Comparison of ENCODE assay signal across 8 cellular contexts in the genomic region with DNA sequence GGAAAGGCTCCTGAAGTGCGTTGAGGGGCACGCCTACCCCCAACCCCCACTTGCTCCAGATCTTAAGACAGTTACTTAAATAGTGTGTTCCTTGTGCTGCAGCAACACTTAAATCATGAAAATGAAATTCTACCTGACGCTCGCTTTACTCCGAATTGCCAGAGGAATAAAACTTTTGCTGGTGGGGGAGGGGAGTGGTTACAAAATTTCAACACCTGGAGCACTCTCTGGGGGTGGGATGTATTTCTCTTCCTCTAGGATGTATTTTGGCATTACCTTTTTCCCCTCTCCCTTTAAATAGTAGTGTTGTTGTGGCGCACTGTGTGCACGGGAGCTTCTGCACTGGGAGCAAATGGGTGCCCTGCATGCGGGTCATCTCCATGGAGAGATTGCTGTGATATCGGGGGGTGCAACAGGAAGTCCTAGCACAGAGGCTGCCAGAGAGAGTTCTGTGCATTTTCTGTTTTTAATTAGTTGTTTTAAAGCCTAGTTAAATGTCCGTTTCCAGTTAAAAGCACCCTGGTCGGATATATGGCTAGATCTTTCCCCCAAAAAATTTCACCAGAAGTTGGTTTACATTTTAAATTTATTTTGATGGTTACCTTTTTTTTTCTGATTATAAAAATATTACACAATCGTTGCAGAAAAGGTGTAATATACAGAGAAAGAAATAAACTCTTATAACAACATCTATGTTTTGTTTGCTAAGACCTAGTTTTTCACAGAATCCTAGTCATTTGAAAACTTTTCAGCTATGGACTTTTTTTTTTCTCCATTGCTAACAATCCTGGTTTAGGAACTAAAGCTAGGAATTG.
A peak's percentile ranks its signal among the peaks of the same experiment; 100 is the strongest.
DNase-seq lines count a peak whose midpoint lies in the region; ATAC-seq, FAIRE-seq and TF ChIP-seq lines count a peak whose summit lies in the region.

No MANE protein-coding gene starts in this region.

- no peak overlapping the region for H4K5ac ChIP-seq in H1 (ENCODE audit: insufficient read length, low read depth, low read length)

- peaks cover 10 to 55% of the 10 kb centered on the region in 2 experiments for H3K79me2 ChIP-seq in H1 (ENCODE audit: control insufficient read depth in 1 of 2, insufficient read depth in 2 of 2, low read length in 2 of 2)

- H2BK120ac ChIP-seq in H1 (replicated peaks; ENCODE audit: low read depth, low read length) = no peak overlapping the region

- H3K4me3 Mint-ChIP-seq in neural crest cell = peak overlapping the region; percentile 97

- peak overlapping the region in 3 of 4 experiments; percentile 6 to 84 (median 48); a peak in 2 of 7 replicates for H3K9ac ChIP-seq in H1 (replicated peaks in 1 of 4; ENCODE audit: extremely low read depth in 1 of 4, low read depth in 3 of 4, low read length in 3 of 4)

- no peak for TF ChIP-seq RAD21 in H1 (IDR thresholded peaks at IDR 0.05 in 1 of 2, conservative IDR thresholded peaks at IDR 0.05 in 1 of 2; ENCODE audit: low read depth in 2 of 2, low read length in 2 of 2)

- FAIRE-seq in H1 (lab: Jason Lieb, UNC) = no peak

- peaks cover 66% of the 10 kb centered on the region for H3K4me1 Mint-ChIP-seq in neural crest cell

- no peak overlapping the region for H3K23ac ChIP-seq in H1 (ENCODE audit: insufficient read length)

- no peak overlapping the region for H2BK15ac ChIP-seq in H1 (ENCODE audit: low read length)

- peaks cover 4% of the 10 kb centered on the region; the same call in 1 of the 2 replicates for H3K79me1 ChIP-seq in H1 (ENCODE audit: low read depth, low read length)

- ATAC-seq in GM18907 (IDR thresholded peaks at IDR 0.05; ENCODE audit: unreplicated experiment) (no peak), HG02610 (IDR thresholded peaks at IDR 0.05; ENCODE audit: unreplicated experiment) (no peak), HG02840 (IDR thresholded peaks at IDR 0.05; ENCODE audit: low FRiP score, unreplicated experiment) (no peak)

- H3K9me3 Mint-ChIP-seq in neural crest cell = no peaks in the 10 kb centered on the region

- TF ChIP-seq EP300 in H1 (IDR thresholded peaks at IDR 0.05; ENCODE audit: borderline replicate concordance in 1 of 2, low read depth in 2 of 2, low read length in 2 of 2) = no peak

- no peak overlapping the region for H3K18ac ChIP-seq in H1 (ENCODE audit: extremely low read depth, low read length)

- H3K27me3 ChIP-seq in H1 (replicated peaks in 1 of 4; ENCODE audit: control insufficient read depth in 3 of 4, extremely low read depth in 1 of 4, insufficient read depth in 3 of 4, low read length in 3 of 4) = no peaks in the 10 kb centered on the region; a peak in 1 of 7 replicates

- peak overlapping the region; percentile 58 to 79 (median 72) for H3K4me3 ChIP-seq in H1 (ENCODE audit: extremely low read depth in 1 of 4, insufficient read depth in 2 of 4, low read depth in 3 of 4, low read length in 4 of 4)

- TF ChIP-seq CTCF in H1 (IDR thresholded peaks at IDR 0.05; ENCODE audit: control extremely low read depth in 1 of 3, insufficient read depth in 1 of 3, low read depth in 1 of 3, low read length in 3 of 3) (no peak), neural crest cell (conservative IDR thresholded peaks at IDR 0.05) (no peak)

- peak overlapping the region; percentile 1 for H3K4ac ChIP-seq in H1 (replicated peaks; ENCODE audit: insufficient read length, low read depth, low read length)

- DNase-seq in DMS79 treated with DMSO at 0.1 percent for 48 hours (lab: John Stamatoyannopoulos, UW) (peak; percentile 22), NCI-H146 treated with DMSO at 0.1 percent for 48 hours (lab: John Stamatoyannopoulos, UW; ENCODE audit: unreplicated experiment) (peak; percentile 38), H1 (ENCODE audit: low read depth in 1 of 2, low spot score in 2 of 2) (no peak), neural crest cell (ENCODE audit: low read depth, low spot score) (no peak), ecto neural progenitor cell (ENCODE audit: low spot score) (no peak)

- no peak overlapping the region for H2BK20ac ChIP-seq in H1 (ENCODE audit: low read length)

- no peak overlapping the region for H2AK5ac ChIP-seq in H1 (ENCODE audit: low read depth, low read length)

- H3K36me3 Mint-ChIP-seq in neural crest cell (ENCODE audit: low read depth) = no peaks in the 10 kb centered on the region

- H4K8ac ChIP-seq in H1 (ENCODE audit: extremely low read depth, insufficient read depth, low read length) = no peak overlapping the region

- peak overlapping the region; percentile 73 to 74 for H3K4me2 ChIP-seq in H1 (ENCODE audit: insufficient read depth in 1 of 2, low read depth in 2 of 2, low read length in 2 of 2)

- H3K27me3 Mint-ChIP-seq in neural crest cell (ENCODE audit: low read depth) = no peaks in the 10 kb centered on the region

- CTCF ChIA-PET in H1 (lab: Charles Lee; ENCODE audit: partially characterized antibody) = no interaction called here

- H4K20me1 ChIP-seq in H1 (replicated peaks in 1 of 2; ENCODE audit: control insufficient read depth in 1 of 2, insufficient read depth in 2 of 2, low read length in 2 of 2) = peaks cover 0 to 12% of the 10 kb centered on the region in 2 experiments

- no peaks in the 10 kb centered on the region for H3K9me3 ChIP-seq in H1 (ENCODE audit: insufficient read depth in 2 of 2, low read depth in 1 of 2, low read length in 1 of 2)

- 0 out of 2 replicates have a peak overlapping the region, but pooled peaks have one; percentile 3 for H2BK5ac ChIP-seq in H1 (ENCODE audit: low read depth, low read length)

- no peaks in the 10 kb centered on the region for H3K36me3 ChIP-seq in H1 (ENCODE audit: control insufficient read depth in 2 of 4, insufficient read depth in 4 of 4, low read length in 3 of 4)

- no peak overlapping the region for H3K14ac ChIP-seq in H1 (ENCODE audit: insufficient read length)

- H2AFZ ChIP-seq in H1 (ENCODE audit: low read length) = no peak overlapping the region

- whole genome bisulfite sequencing in H1 (ENCODE audit: extremely low coverage in 1 of 2, insufficient coverage in 1 of 2, insufficient read length in 1 of 2, insufficient replicate concordance in 2 of 2, low coverage in 1 of 2, low lambda C conversion rate in 2 of 2, missing lambda C conversion rate in 1 of 2), 2 experiments = 8% methylated on average over 12 of the region's 12 CpGs; no CpG with 5 or more reads in 1 of the 2 experiments

- peaks cover 2 to 19% (median 8%) of the 10 kb centered on the region in 4 experiments; a peak in 5 of 7 replicates for H3K4me1 ChIP-seq in H1 (replicated peaks in 1 of 4; ENCODE audit: control insufficient read depth in 3 of 4, insufficient read depth in 4 of 4, low read length in 3 of 4)

- peaks cover 2% of the 10 kb centered on the region; the same call in 1 of the 2 replicates for H3K23me2 ChIP-seq in H1 (ENCODE audit: low read depth, low read length)

- no peak for TF ChIP-seq POLR2A in H1 (IDR thresholded peaks at IDR 0.05; ENCODE audit: control extremely low read depth in 1 of 2, low read depth in 2 of 2, low read length in 2 of 2)

- H3K56ac ChIP-seq in H1 (replicated peaks; ENCODE audit: insufficient read length, low read depth, low read length) = peak overlapping the region; percentile 3

- H2BK12ac ChIP-seq in H1 (ENCODE audit: low read depth, low read length) = no peak overlapping the region

- H3K27ac Mint-ChIP-seq in neural crest cell (ENCODE audit: unreplicated experiment) = peak overlapping the region; percentile 88

- POLR2A ChIA-PET in H1 (lab: Charles Lee; ENCODE audit: partially characterized antibody) = interaction anchor here (1.5 to 2.5 kb wide), 4 partner anchors 13 to 102 kb away, joined by 4 to 7 read pairs (median 5); no protein-coding TSS in a partner anchor

- H4K91ac ChIP-seq in H1 (replicated peaks; ENCODE audit: insufficient read length, low read length) = no peak overlapping the region

- H3K27ac ChIP-seq in H1 (ENCODE audit: low read depth, low read length) = no peak overlapping the region

TF ChIP-seq in H1, 55 proteins besides CTCF, POLR2A, EP300 and RAD21:
- TF ChIP-seq KDM5A (IDR thresholded peaks at IDR 0.05; ENCODE audit: low read length) (no peak), SAP30 (IDR thresholded peaks at IDR 0.05; ENCODE audit: insufficient read depth, insufficient replicate concordance, low read length) (peak; percentile 46), ASH2L (IDR thresholded peaks at IDR 0.05; ENCODE audit: low read length) (no peak), CHD1 (IDR thresholded peaks at IDR 0.05; ENCODE audit: low read depth, low read length) (peak; percentile 12; the same call in 1 of the 2 replicates), SIN3A (conservative IDR thresholded peaks at IDR 0.05 in 1 of 2, IDR thresholded peaks at IDR 0.05 in 1 of 2; ENCODE audit: low read depth in 1 of 2, low read length in 2 of 2) (0 out of 4 replicates have a peak, but pooled peaks of 1 of the 2 experiments have one; percentile 2), KDM1A (IDR thresholded peaks at IDR 0.05; ENCODE audit: borderline replicate concordance, low read length) (no peak), JUND (IDR thresholded peaks at IDR 0.05; ENCODE audit: low read length) (no peak)
TF ChIP-seq in H1: peak in this region for 3.

Comparison
In these comparisons a context has a peak if more than half of its experiments do, and no peak if none do; other contexts are left out.
1. DNase-seq: peak in DMS79 treated with DMSO at 0.1 percent for 48 hours (single experiment) and NCI-H146 treated with DMSO at 0.1 percent for 48 hours (single experiment); none in H1 (0 of 2), neural crest cell (single experiment) and ecto neural progenitor cell (single experiment).